ENCODE assay signal across 1 cellular context in the genomic region with DNA sequence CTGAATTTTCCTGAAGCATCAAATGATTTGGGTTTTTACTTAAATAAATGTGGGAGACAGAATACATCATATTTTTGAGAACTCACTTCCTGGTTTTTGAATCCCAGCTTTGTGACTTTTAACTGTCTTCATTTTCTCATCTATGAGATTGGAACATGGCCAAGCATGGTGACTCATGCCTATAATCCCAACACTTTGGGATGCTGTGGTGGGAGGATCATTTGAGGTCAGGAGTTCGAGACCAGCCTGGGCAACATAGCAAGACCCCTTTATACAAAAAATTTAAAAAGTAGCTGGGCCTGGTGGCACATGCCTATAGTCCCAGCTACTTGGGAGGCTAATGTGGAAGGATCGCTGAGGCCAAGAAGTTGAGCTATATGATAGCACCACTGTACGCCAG.
A peak's percentile ranks its signal among the peaks of the same experiment; 100 is the strongest.
TF ChIP-seq lines count a peak whose summit lies in the region.

No MANE protein-coding gene starts in this region.

TF ChIP-seq in K562, 482 proteins besides CTCF, POLR2A, EP300 and RAD21 (continued from another document):
- TF ChIP-seq POU5F1 (IDR thresholded peaks at IDR 0.05; ENCODE audit: borderline replicate concordance, low read depth, low read length, partially characterized antibody), result no peak
- TF ChIP-seq ZNF511 (CRISPR knock-in tag; IDR thresholded peaks at IDR 0.05), result no peak
- TF ChIP-seq ZNF592 (IDR thresholded peaks at IDR 0.05), result no peak
- TF ChIP-seq MTA2 (IDR thresholded peaks at IDR 0.05; ENCODE audit: low read depth), result no peak
- TF ChIP-seq, protein P1, sequence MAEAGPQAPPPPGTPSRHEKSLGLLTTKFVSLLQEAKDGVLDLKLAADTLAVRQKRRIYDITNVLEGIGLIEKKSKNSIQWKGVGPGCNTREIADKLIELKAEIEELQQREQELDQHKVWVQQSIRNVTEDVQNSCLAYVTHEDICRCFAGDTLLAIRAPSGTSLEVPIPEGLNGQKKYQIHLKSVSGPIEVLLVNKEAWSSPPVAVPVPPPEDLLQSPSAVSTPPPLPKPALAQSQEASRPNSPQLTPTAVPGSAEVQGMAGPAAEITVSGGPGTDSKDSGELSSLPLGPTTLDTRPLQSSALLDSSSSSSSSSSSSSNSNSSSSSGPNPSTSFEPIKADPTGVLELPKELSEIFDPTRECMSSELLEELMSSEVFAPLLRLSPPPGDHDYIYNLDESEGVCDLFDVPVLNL (CRISPR knock-in tag; IDR thresholded peaks at IDR 0.05; ENCODE audit: low read depth), result no peak
- TF ChIP-seq TCF7L2 (IDR thresholded peaks at IDR 0.05; ENCODE audit: low read depth, low read length), result no peak
- TF ChIP-seq FUS (optimal IDR thresholded peaks at IDR 0.05; ENCODE audit: low read depth, low read length), result no peak
- peak; percentile 32; the same call in 1 of the 2 replicates for TF ChIP-seq ARID1B (IDR thresholded peaks at IDR 0.05)
- TF ChIP-seq, protein P2, sequence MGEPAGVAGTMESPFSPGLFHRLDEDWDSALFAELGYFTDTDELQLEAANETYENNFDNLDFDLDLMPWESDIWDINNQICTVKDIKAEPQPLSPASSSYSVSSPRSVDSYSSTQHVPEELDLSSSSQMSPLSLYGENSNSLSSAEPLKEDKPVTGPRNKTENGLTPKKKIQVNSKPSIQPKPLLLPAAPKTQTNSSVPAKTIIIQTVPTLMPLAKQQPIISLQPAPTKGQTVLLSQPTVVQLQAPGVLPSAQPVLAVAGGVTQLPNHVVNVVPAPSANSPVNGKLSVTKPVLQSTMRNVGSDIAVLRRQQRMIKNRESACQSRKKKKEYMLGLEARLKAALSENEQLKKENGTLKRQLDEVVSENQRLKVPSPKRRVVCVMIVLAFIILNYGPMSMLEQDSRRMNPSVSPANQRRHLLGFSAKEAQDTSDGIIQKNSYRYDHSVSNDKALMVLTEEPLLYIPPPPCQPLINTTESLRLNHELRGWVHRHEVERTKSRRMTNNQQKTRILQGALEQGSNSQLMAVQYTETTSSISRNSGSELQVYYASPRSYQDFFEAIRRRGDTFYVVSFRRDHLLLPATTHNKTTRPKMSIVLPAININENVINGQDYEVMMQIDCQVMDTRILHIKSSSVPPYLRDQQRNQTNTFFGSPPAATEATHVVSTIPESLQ (CRISPR knock-in tag; IDR thresholded peaks at IDR 0.05), result no peak
- no peak for TF ChIP-seq BCL6 (CRISPR knock-in tag; IDR thresholded peaks at IDR 0.05)
- TF ChIP-seq ZKSCAN3 (CRISPR knock-in tag; IDR thresholded peaks at IDR 0.05), result no peak
- TF ChIP-seq ESRRB (CRISPR knock-in tag; IDR thresholded peaks at IDR 0.05; ENCODE audit: borderline replicate concordance), result no peak
- no peak for TF ChIP-seq MTF1 (CRISPR knock-in tag; IDR thresholded peaks at IDR 0.05; ENCODE audit: borderline replicate concordance)
- TF ChIP-seq, protein P3, sequence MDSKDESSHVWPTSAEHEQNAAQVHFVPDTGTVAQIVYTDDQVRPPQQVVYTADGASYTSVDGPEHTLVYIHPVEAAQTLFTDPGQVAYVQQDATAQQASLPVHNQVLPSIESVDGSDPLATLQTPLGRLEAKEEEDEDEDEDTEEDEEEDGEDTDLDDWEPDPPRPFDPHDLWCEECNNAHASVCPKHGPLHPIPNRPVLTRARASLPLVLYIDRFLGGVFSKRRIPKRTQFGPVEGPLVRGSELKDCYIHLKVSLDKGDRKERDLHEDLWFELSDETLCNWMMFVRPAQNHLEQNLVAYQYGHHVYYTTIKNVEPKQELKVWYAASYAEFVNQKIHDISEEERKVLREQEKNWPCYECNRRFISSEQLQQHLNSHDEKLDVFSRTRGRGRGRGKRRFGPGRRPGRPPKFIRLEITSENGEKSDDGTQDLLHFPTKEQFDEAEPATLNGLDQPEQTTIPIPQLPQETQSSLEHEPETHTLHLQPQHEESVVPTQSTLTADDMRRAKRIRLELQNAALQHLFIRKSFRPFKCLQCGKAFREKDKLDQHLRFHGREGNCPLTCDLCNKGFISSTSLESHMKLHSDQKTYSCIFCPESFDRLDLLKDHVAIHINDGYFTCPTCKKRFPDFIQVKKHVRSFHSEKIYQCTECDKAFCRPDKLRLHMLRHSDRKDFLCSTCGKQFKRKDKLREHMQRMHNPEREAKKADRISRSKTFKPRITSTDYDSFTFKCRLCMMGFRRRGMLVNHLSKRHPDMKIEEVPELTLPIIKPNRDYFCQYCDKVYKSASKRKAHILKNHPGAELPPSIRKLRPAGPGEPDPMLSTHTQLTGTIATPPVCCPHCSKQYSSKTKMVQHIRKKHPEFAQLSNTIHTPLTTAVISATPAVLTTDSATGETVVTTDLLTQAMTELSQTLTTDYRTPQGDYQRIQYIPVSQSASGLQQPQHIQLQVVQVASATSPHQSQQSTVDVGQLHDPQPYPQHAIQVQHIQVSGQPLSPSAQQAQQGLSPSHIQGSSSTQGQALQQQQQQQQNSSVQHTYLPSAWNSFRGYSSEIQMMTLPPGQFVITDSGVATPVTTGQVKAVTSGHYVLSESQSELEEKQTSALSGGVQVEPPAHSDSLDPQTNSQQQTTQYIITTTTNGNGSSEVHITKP (IDR thresholded peaks at IDR 0.05; ENCODE audit: partially characterized antibody), result no peak
- no peak for TF ChIP-seq ZNF444 (CRISPR knock-in tag; IDR thresholded peaks at IDR 0.05)
- TF ChIP-seq NUFIP1 (IDR thresholded peaks at IDR 0.05; ENCODE audit: partially characterized antibody), result no peak
- TF ChIP-seq ZC3H11A (IDR thresholded peaks at IDR 0.05; ENCODE audit: low read depth, low read length), result no peak
- no peak for TF ChIP-seq ZNF780A (CRISPR knock-in tag; IDR thresholded peaks at IDR 0.05)
- TF ChIP-seq THAP12 (CRISPR knock-in tag; IDR thresholded peaks at IDR 0.05), result no peak
- TF ChIP-seq, protein P4, sequence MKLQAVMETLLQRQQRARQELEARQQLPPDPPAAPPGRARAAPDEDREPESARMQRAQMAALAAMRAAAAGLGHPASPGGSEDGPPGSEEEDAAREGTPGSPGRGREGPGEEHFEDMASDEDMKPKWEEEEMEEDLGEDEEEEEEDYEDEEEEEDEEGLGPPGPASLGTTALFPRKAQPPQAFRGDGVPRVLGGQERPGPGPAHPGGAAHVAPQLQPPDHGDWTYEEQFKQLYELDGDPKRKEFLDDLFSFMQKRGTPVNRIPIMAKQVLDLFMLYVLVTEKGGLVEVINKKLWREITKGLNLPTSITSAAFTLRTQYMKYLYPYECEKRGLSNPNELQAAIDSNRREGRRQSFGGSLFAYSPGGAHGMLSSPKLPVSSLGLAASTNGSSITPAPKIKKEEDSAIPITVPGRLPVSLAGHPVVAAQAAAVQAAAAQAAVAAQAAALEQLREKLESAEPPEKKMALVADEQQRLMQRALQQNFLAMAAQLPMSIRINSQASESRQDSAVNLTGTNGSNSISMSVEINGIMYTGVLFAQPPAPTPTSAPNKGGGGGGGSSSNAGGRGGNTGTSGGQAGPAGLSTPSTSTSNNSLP (IDR thresholded peaks at IDR 0.05; ENCODE audit: borderline replicate concordance, low read depth, low read length), result no peak
- no peak for TF ChIP-seq MBD2 (IDR thresholded peaks at IDR 0.05; ENCODE audit: borderline replicate concordance, low read depth)
- no peak for TF ChIP-seq RFX1 (IDR thresholded peaks at IDR 0.05)
TF ChIP-seq in K562: peak in this region for 20.
